In genomic region chr5:138082033-138082432, GRCh38 we compare ENCODE assay signal across 1 cellular context.
TF ChIP-seq lines count a peak whose summit lies in the region.

No MANE protein-coding gene starts in this region.

TF ChIP-seq in K562, 482 proteins besides CTCF, POLR2A, EP300 and RAD21:
- TF ChIP-seq ZNF184 (CRISPR knock-in tag; IDR thresholded peaks at IDR 0.05), result no peak
- TF ChIP-seq ZNF174 (CRISPR knock-in tag; IDR thresholded peaks at IDR 0.05), result no peak
- no peak for TF ChIP-seq GABPB1 (CRISPR knock-in tag; IDR thresholded peaks at IDR 0.05)
- TF ChIP-seq ETV5 (CRISPR knock-in tag; IDR thresholded peaks at IDR 0.05; ENCODE audit: low read depth), result no peak
- TF ChIP-seq DNMT1 (IDR thresholded peaks at IDR 0.05), result no peak
- TF ChIP-seq U2AF1 (optimal IDR thresholded peaks at IDR 0.05; ENCODE audit: low read depth, low read length), result no peak
- TF ChIP-seq, protein P1, sequence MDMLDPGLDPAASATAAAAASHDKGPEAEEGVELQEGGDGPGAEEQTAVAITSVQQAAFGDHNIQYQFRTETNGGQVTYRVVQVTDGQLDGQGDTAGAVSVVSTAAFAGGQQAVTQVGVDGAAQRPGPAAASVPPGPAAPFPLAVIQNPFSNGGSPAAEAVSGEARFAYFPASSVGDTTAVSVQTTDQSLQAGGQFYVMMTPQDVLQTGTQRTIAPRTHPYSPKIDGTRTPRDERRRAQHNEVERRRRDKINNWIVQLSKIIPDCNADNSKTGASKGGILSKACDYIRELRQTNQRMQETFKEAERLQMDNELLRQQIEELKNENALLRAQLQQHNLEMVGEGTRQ (CRISPR knock-in tag; IDR thresholded peaks at IDR 0.05), result no peak
- no peak for TF ChIP-seq PTTG1 (tag; IDR thresholded peaks at IDR 0.05; ENCODE audit: low read depth)
- no peak for TF ChIP-seq ZNF445 (CRISPR knock-in tag; IDR thresholded peaks at IDR 0.05; ENCODE audit: low read depth)
- TF ChIP-seq POLR2B (IDR thresholded peaks at IDR 0.05; ENCODE audit: low read depth, partially characterized antibody), result no peak
- TF ChIP-seq, protein P2, sequence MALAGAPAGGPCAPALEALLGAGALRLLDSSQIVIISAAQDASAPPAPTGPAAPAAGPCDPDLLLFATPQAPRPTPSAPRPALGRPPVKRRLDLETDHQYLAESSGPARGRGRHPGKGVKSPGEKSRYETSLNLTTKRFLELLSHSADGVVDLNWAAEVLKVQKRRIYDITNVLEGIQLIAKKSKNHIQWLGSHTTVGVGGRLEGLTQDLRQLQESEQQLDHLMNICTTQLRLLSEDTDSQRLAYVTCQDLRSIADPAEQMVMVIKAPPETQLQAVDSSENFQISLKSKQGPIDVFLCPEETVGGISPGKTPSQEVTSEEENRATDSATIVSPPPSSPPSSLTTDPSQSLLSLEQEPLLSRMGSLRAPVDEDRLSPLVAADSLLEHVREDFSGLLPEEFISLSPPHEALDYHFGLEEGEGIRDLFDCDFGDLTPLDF (CRISPR knock-in tag; IDR thresholded peaks at IDR 0.05), result no peak
